In genomic region chr11:75562048-75562835, GRCh38 we compare ENCODE assay signal across 8 cellular contexts. TPM values are rescaled to one million over a fixed set of nuclear protein-coding genes. Genes with fewer than 3 reads are reported as not detected.
DNase-seq lines count a peak whose midpoint lies in the region; ATAC-seq and TF ChIP-seq lines count a peak whose summit lies in the region.

TSS of gene SERPINH1 (plus strand) at chr11:75562253. CDS start at chr11:75566350, 4,097 bp downstream.

- peak within 1 kb of the TSS; percentile 80 for H3K4me3 ChIP-seq in CD4-positive, CD25-positive, alpha-beta regulatory T cell (ENCODE audit: low read depth, low read length)
- H3K4me3 ChIP-seq in Panc1 (ENCODE audit: low read depth in 2 of 2, low read length in 2 of 2) (peak within 1 kb of the TSS; percentile 86 to 89), mucosa of stomach (ENCODE audit: low read length) (peak within 1 kb of the TSS; percentile 99)

- no peaks in the 10 kb centered on the region for H3K27me3 ChIP-seq in CD4-positive, CD25-positive, alpha-beta regulatory T cell (ENCODE audit: control insufficient read depth, insufficient read depth, low read length)
- H3K27me3 ChIP-seq in Panc1 (ENCODE audit: control insufficient read depth, insufficient read depth, low read length) (no peaks in the 10 kb centered on the region), mucosa of stomach (ENCODE audit: control insufficient read depth, insufficient read depth, low read length) (no peaks in the 10 kb centered on the region)

- CTCF ChIA-PET in Panc1 (lab: Charles Lee): interaction anchor here (0.6 to 0.7 kb wide), 2 partner anchors 18 to 145 kb away, joined by 4 to 5 read pairs; no protein-coding TSS in a partner anchor

- peaks cover 0 to 51% (median 20%) of the 10 kb centered on the region in 4 donors for H3K4me1 Mint-ChIP-seq in CD4-positive, CD25-positive, alpha-beta regulatory T cell
- H3K4me1 Mint-ChIP-seq in activated T-cell treated with anti-CD3 and anti-CD28 coated beads, Interleukin-2, amount 50 U/mL, for 4 hours (ENCODE audit: low read depth): peaks cover 35% of the 10 kb centered on the region
- H3K4me1 Mint-ChIP-seq in stimulated activated memory B cell treated with anti-CD40 and anti-IgM and Interleukin-4, amounts not matched to agents 10 μg/mL and 1 μg/mL and 100 μg/mL, for 72 hours: peaks cover 26% of the 10 kb centered on the region

- peaks cover 22% of the 10 kb centered on the region for H3K4me1 ChIP-seq in CD4-positive, CD25-positive, alpha-beta regulatory T cell (ENCODE audit: control insufficient read depth, insufficient read depth, low read length, poor library complexity, severe bottlenecking)
- H3K4me1 ChIP-seq in Panc1 (ENCODE audit: control insufficient read depth, insufficient read depth, low read length) (peaks cover 49% of the 10 kb centered on the region), mucosa of stomach (ENCODE audit: control insufficient read depth, insufficient read depth, low read length) (peaks cover 51% of the 10 kb centered on the region)

- peak within 1 kb of the TSS; percentile 69 for H3K27ac ChIP-seq in CD4-positive, CD25-positive, alpha-beta regulatory T cell (ENCODE audit: insufficient read depth, low read length, poor library complexity, severe bottlenecking)
- peak within 1 kb of the TSS; percentile 99 for H3K27ac ChIP-seq in Panc1 (ENCODE audit: low read length)

- in situ Hi-C loops in Panc1 (cut with HindIII; ENCODE audit: low pct_unique_long_range_greater_than_20kb, low sequenced_read_pairs): no loop called here

- no peaks in the 10 kb centered on the region for H3K9me3 ChIP-seq in CD4-positive, CD25-positive, alpha-beta regulatory T cell (ENCODE audit: control insufficient read depth in 2 of 2, low read length in 2 of 2)
- H3K9me3 ChIP-seq in Panc1 (ENCODE audit: control insufficient read depth, insufficient read depth, low read depth, low read length) (no peaks in the 10 kb centered on the region), mucosa of stomach (ENCODE audit: control insufficient read depth, low read length) (no peaks in the 10 kb centered on the region)

- H3K27ac Mint-ChIP-seq in CD4-positive, CD25-positive, alpha-beta regulatory T cell: peak within 1 kb of the TSS; percentile 87 to 98 (median 95)
- H3K27ac Mint-ChIP-seq in stimulated activated memory B cell treated with anti-CD40 and anti-IgM and Interleukin-4, amounts not matched to agents 10 μg/mL and 1 μg/mL and 100 μg/mL, for 72 hours: peak within 1 kb of the TSS; percentile 92

- H3K9me3 Mint-ChIP-seq in CD4-positive, CD25-positive, alpha-beta regulatory T cell: no peaks in the 10 kb centered on the region
- no peaks in the 10 kb centered on the region for H3K9me3 Mint-ChIP-seq in activated T-cell treated with anti-CD3 and anti-CD28 coated beads, Interleukin-2, amount 50 U/mL, for 4 hours
- H3K9me3 Mint-ChIP-seq in stimulated activated memory B cell treated with anti-CD40 and anti-IgM and Interleukin-4, amounts not matched to agents 10 μg/mL and 1 μg/mL and 100 μg/mL, for 72 hours: no peaks in the 10 kb centered on the region

- H3K36me3 Mint-ChIP-seq in CD4-positive, CD25-positive, alpha-beta regulatory T cell: no peaks in the 10 kb centered on the region
- H3K36me3 Mint-ChIP-seq in activated T-cell treated with anti-CD3 and anti-CD28 coated beads, Interleukin-2, amount 50 U/mL, for 4 hours (ENCODE audit: insufficient read depth): peaks cover 2% of the 10 kb centered on the region
- no peaks in the 10 kb centered on the region for H3K36me3 Mint-ChIP-seq in stimulated activated memory B cell treated with anti-CD40 and anti-IgM and Interleukin-4, amounts not matched to agents 10 μg/mL and 1 μg/mL and 100 μg/mL, for 72 hours

- no TSS peak for BruUV-seq in Panc1 (replicated peaks; lab: Mats Ljungman, UMichigan)

- H3K4me3 Mint-ChIP-seq in CD4-positive, CD25-positive, alpha-beta regulatory T cell: peak within 1 kb of the TSS; percentile 96 to 99 (median 98)
- peak within 1 kb of the TSS; percentile 91 for H3K4me3 Mint-ChIP-seq in activated T-cell treated with anti-CD3 and anti-CD28 coated beads, Interleukin-2, amount 50 U/mL, for 4 hours
- peak within 1 kb of the TSS; percentile 96 for H3K4me3 Mint-ChIP-seq in stimulated activated memory B cell treated with anti-CD40 and anti-IgM and Interleukin-4, amounts not matched to agents 10 μg/mL and 1 μg/mL and 100 μg/mL, for 72 hours

- peak; percentile 53 to 79 (median 55) for DNase-seq in CD4-positive, CD25-positive, alpha-beta regulatory T cell
- DNase-seq in HT1080 (ENCODE audit: low read depth): peak; percentile 87
- no peak for DNase-seq in Panc1 (ENCODE audit: low read depth, low spot score)
- DNase-seq in activated T-cell treated with anti-CD3 and anti-CD28 coated beads, Interleukin-2, amount 50 U/mL, for 4 hours: peak; percentile 40

- ATAC-seq in CD4-positive, CD25-positive, alpha-beta regulatory T cell (ENCODE audit: low read depth in 2 of 2): peak; percentile 69 to 71
- ATAC-seq in GM19468 (IDR thresholded peaks at IDR 0.05; ENCODE audit: extremely low read depth, unreplicated experiment) (peak; percentile 76), Panc1 (peak; percentile 95), esophagus mucosa (peak; percentile 71)
- ATAC-seq in activated T-cell treated with anti-CD3 and anti-CD28 coated beads, Interleukin-2, amount 50 U/mL, for 4 hours: peak; percentile 87 to 90
- peak; percentile 82 for ATAC-seq in stimulated activated memory B cell treated with anti-CD40 and anti-IgM and Interleukin-4, amounts not matched to agents 10 μg/mL and 1 μg/mL and 100 μg/mL, for 72 hours

- no peaks in the 10 kb centered on the region for H3K36me3 ChIP-seq in CD4-positive, CD25-positive, alpha-beta regulatory T cell (ENCODE audit: control insufficient read depth, insufficient read depth, low read length)
- H3K36me3 ChIP-seq in Panc1 (ENCODE audit: control insufficient read depth, insufficient read depth, low read length) (peaks cover 3% of the 10 kb centered on the region; the same call in 1 of the 2 replicates), mucosa of stomach (ENCODE audit: control insufficient read depth, insufficient read depth, low read length) (peaks cover 5% of the 10 kb centered on the region)

- no peaks in the 10 kb centered on the region for H3K27me3 Mint-ChIP-seq in CD4-positive, CD25-positive, alpha-beta regulatory T cell
- H3K27me3 Mint-ChIP-seq in activated T-cell treated with anti-CD3 and anti-CD28 coated beads, Interleukin-2, amount 50 U/mL, for 4 hours (ENCODE audit: low read depth): no peaks in the 10 kb centered on the region
- H3K27me3 Mint-ChIP-seq in stimulated activated memory B cell treated with anti-CD40 and anti-IgM and Interleukin-4, amounts not matched to agents 10 μg/mL and 1 μg/mL and 100 μg/mL, for 72 hours: peaks cover 14% of the 10 kb centered on the region

- POLR2A ChIA-PET in Panc1 (lab: Charles Lee): interaction anchor here (0.6 to 0.7 kb wide), 2 partner anchors 9 to 261 kb away, joined by 3 to 6 read pairs; no protein-coding TSS in a partner anchor

- TF ChIP-seq CTCF in Panc1 (IDR thresholded peaks at IDR 0.05): no peak

- peak within 1 kb of the TSS; percentile 88 for H3K9ac ChIP-seq in mucosa of stomach (ENCODE audit: low read length)

- intact Hi-C loops in Panc1 (cut with micrococcal nuclease; ENCODE audit: unreplicated experiment): no loop called here

RNA-seq across cellular contexts. Expression of gene SERPINH1, which starts in this region (rescaled TPM):
- total RNA-seq in CD4-positive, CD25-positive, alpha-beta regulatory T cell: 3.4 TPM
- polyA plus RNA-seq in CD4-positive, CD25-positive, alpha-beta regulatory T cell: 1 to 10 TPM; 1.2 to 4.5 (median 3.3) TPM
- 241 and 271 TPM in 2 replicates for total RNA-seq in HT1080 (2014; rRNA removed; shearing (Covaris generic))
- 297 and 311 TPM in 2 replicates for polyA plus RNA-seq in HT1080 (2015; cell fraction: cytosol; rRNA removed)
- 623 and 661 TPM in 2 replicates for polyA plus RNA-seq in HT1080 (2015; cell fraction: nucleus; rRNA removed)
- total RNA-seq in Panc1 (2021; ENCODE audit: unreplicated experiment): 89.8 TPM
- 268 TPM for polyA plus RNA-seq in Panc1 (2012; ENCODE audit: insufficient read length)
- 10 to 100 TPM; 17.6 to 19.8 (median 17.8) TPM for total RNA-seq in activated T-cell treated with anti-CD3 and anti-CD28 coated beads, Interleukin-2, amount 50 U/mL, for 4 hours
- 23.8 TPM for total RNA-seq in esophagus mucosa
